ENCODE assay signal across 15 cellular contexts in genomic region chr16:17368511-17368910, GRCh38.
A peak's percentile ranks its signal among the peaks of the same experiment; 100 is the strongest.
DNase-seq lines count a peak whose midpoint lies in the region; ATAC-seq and TF ChIP-seq lines count a peak whose summit lies in the region.
"Had no signal": no experiment of that assay in that cellular context is flagged by ENCODE, and none has a peak within 500 bp of the region (broad histone marks: within the 10 kb centered on the region; RNA-seq: fewer than 3 reads in every experiment).

No MANE protein-coding gene starts in this region.

- intact Hi-C loops in CD14-positive monocyte (cut with micrococcal nuclease), result loop anchor here in 1 of 2 donors (5.0 kb wide), 1 partner anchor 49 kb away; no protein-coding TSS in a partner anchor
- intact Hi-C loops in activated T-helper 2 cell treated with anti-CD3 and anti-CD28 coated beads, Interferon-gamma antibody, Interleukin-2, Interleukin-4, amounts not matched to agents 10 μg/mL and 5 μg/mL and 100 μg/mL, durations not matched to agents 14 hours and 24 hours and 36 hours (cut with micrococcal nuclease), result loop anchor here (1.0 kb wide), 1 partner anchor 25 kb away; no protein-coding TSS in a partner anchor
- intact Hi-C loops in natural killer cell (cut with micrococcal nuclease), result loop anchor here (2.0 to 5.0 kb wide), 2 partner anchors 99 to 144 kb away; no protein-coding TSS in a partner anchor

- ATAC-seq in natural killer cell, result no peak
- ATAC-seq in HG03432 (IDR thresholded peaks at IDR 0.05; ENCODE audit: unreplicated experiment), result no peak
- ATAC-seq: foreskin keratinocyte, Right ventricle myocardium inferior had no signal

- H3K9ac ChIP-seq in HUES48 (ENCODE audit: low read depth, low read length), result no peak overlapping the region

- H3K4me3 ChIP-seq in HUES48 (ENCODE audit: low read depth, low read length), result no peak overlapping the region
- H3K4me3 ChIP-seq: vagina had no signal

- H3K27ac Mint-ChIP-seq in CD14-positive monocyte (peak overlapping the region; percentile 95 to 99 (median 98)), natural killer cell (peak overlapping the region; percentile 96 to 99)
- peak overlapping the region; percentile 99 for H3K27ac Mint-ChIP-seq in activated T-helper 2 cell treated with anti-CD3 and anti-CD28 coated beads, Interferon-gamma antibody, Interleukin-2, Interleukin-4, amounts not matched to agents 10 μg/mL and 5 μg/mL and 100 μg/mL, durations not matched to agents 14 hours and 24 hours and 36 hours
- H3K27ac Mint-ChIP-seq: mesothelial cell of epicardium had no signal

- DNase-seq in CD14-positive monocyte (ENCODE audit: low spot score), result no peak
- DNase-seq in activated T-helper 2 cell treated with anti-CD3 and anti-CD28 coated beads, Interferon-gamma antibody, Interleukin-2, Interleukin-4, amounts not matched to agents 10 μg/mL and 5 μg/mL and 100 μg/mL, durations not matched to agents 14 hours and 24 hours and 36 hours (ENCODE audit: low spot score), result no peak
- DNase-seq in natural killer cell, result no peak
- no peak for DNase-seq in effector CD4-positive, alpha-beta T cell
- DNase-seq in DMS79 treated with DMSO at 0.1 percent for 48 hours (lab: John Stamatoyannopoulos, UW), result no peak
- DNase-seq in NCI-H2171 treated with DMSO at 0.1 percent for 48 hours (lab: John Stamatoyannopoulos, UW), result no peak
- DNase-seq: effector CD8-positive, alpha-beta T cell; foreskin keratinocyte; Karpas-422; NCI-H82 had no signal

- no peaks in the 10 kb centered on the region for H3K36me3 ChIP-seq in HUES48 (ENCODE audit: control insufficient read depth, insufficient read depth, low read length)
- H3K36me3 ChIP-seq: vagina had no signal

- H3K9me3 ChIP-seq in HUES48 (ENCODE audit: control insufficient read depth, insufficient read depth, low read length), result no peaks in the 10 kb centered on the region
- H3K9me3 ChIP-seq: vagina had no signal

- no peaks in the 10 kb centered on the region for H3K9me3 Mint-ChIP-seq in CD14-positive monocyte
- no peaks in the 10 kb centered on the region for H3K9me3 Mint-ChIP-seq in activated T-helper 2 cell treated with anti-CD3 and anti-CD28 coated beads, Interferon-gamma antibody, Interleukin-2, Interleukin-4, amounts not matched to agents 10 μg/mL and 5 μg/mL and 100 μg/mL, durations not matched to agents 14 hours and 24 hours and 36 hours
- no peaks in the 10 kb centered on the region for H3K9me3 Mint-ChIP-seq in natural killer cell
- H3K9me3 Mint-ChIP-seq: mesothelial cell of epicardium had no signal

- TF ChIP-seq CTCF in CD14-positive monocyte (IDR thresholded peaks at IDR 0.05) (no peak), natural killer cell (IDR thresholded peaks at IDR 0.05) (no peak)

- no peak overlapping the region for H3K4me3 Mint-ChIP-seq in CD14-positive monocyte
- H3K4me3 Mint-ChIP-seq in activated T-helper 2 cell treated with anti-CD3 and anti-CD28 coated beads, Interferon-gamma antibody, Interleukin-2, Interleukin-4, amounts not matched to agents 10 μg/mL and 5 μg/mL and 100 μg/mL, durations not matched to agents 14 hours and 24 hours and 36 hours (ENCODE audit: low read depth), result peak overlapping the region; percentile 83
- H3K4me3 Mint-ChIP-seq in natural killer cell, result peak overlapping the region; percentile 94
- H3K4me3 Mint-ChIP-seq: mesothelial cell of epicardium had no signal

- H3K27me3 ChIP-seq in HUES48 (ENCODE audit: control insufficient read depth, insufficient read depth, low read length), result no peaks in the 10 kb centered on the region
- H3K27me3 ChIP-seq: foreskin keratinocyte, vagina had no signal

- H3K27ac ChIP-seq in HUES48 (ENCODE audit: low read depth, low read length), result peak overlapping the region; percentile 55
- H3K27ac ChIP-seq: foreskin keratinocyte, vagina had no signal

- no peaks in the 10 kb centered on the region for H3K27me3 Mint-ChIP-seq in CD14-positive monocyte (ENCODE audit: low read depth in 3 of 3)
- H3K27me3 Mint-ChIP-seq in activated T-helper 2 cell treated with anti-CD3 and anti-CD28 coated beads, Interferon-gamma antibody, Interleukin-2, Interleukin-4, amounts not matched to agents 10 μg/mL and 5 μg/mL and 100 μg/mL, durations not matched to agents 14 hours and 24 hours and 36 hours (ENCODE audit: low read depth), result no peaks in the 10 kb centered on the region
- no peaks in the 10 kb centered on the region for H3K27me3 Mint-ChIP-seq in natural killer cell (ENCODE audit: low read depth in 2 of 2)

- H3K4me1 Mint-ChIP-seq in CD14-positive monocyte (peaks cover 79% of the 10 kb centered on the region), natural killer cell (peaks cover 89 to 92% of the 10 kb centered on the region in 2 donors)
- peaks cover 79% of the 10 kb centered on the region for H3K4me1 Mint-ChIP-seq in activated T-helper 2 cell treated with anti-CD3 and anti-CD28 coated beads, Interferon-gamma antibody, Interleukin-2, Interleukin-4, amounts not matched to agents 10 μg/mL and 5 μg/mL and 100 μg/mL, durations not matched to agents 14 hours and 24 hours and 36 hours (ENCODE audit: low read depth)

- H3K36me3 Mint-ChIP-seq in CD14-positive monocyte (peaks cover 5 to 9% of the 10 kb centered on the region in 2 donors), natural killer cell (no peaks in the 10 kb centered on the region)
- H3K36me3 Mint-ChIP-seq in activated T-helper 2 cell treated with anti-CD3 and anti-CD28 coated beads, Interferon-gamma antibody, Interleukin-2, Interleukin-4, amounts not matched to agents 10 μg/mL and 5 μg/mL and 100 μg/mL, durations not matched to agents 14 hours and 24 hours and 36 hours (ENCODE audit: low read depth), result peaks cover 22% of the 10 kb centered on the region
- H3K36me3 Mint-ChIP-seq: mesothelial cell of epicardium had no signal

- peaks cover 52% of the 10 kb centered on the region for H3K4me1 ChIP-seq in HUES48 (ENCODE audit: control insufficient read depth, insufficient read depth, low read length)

Comparison
In these comparisons a context has a peak if more than half of its experiments do, and no peak if none do; other contexts are left out.
1. H3K4me3 Mint-ChIP-seq: peak in activated T-helper 2 cell treated with anti-CD3 and anti-CD28 coated beads, Interferon-gamma antibody, Interleukin-2, Interleukin-4, amounts not matched to agents 10 μg/mL and 5 μg/mL and 100 μg/mL, durations not matched to agents 14 hours and 24 hours and 36 hours (single experiment) and natural killer cell (single experiment); none in CD14-positive monocyte (0 of 2).
2. Peak in every context shown above with its lines, with median percentiles within 50 percentile points of each other: H3K27ac Mint-ChIP-seq.